ENCODE assay signal across 18 cellular contexts in the genomic region with DNA sequence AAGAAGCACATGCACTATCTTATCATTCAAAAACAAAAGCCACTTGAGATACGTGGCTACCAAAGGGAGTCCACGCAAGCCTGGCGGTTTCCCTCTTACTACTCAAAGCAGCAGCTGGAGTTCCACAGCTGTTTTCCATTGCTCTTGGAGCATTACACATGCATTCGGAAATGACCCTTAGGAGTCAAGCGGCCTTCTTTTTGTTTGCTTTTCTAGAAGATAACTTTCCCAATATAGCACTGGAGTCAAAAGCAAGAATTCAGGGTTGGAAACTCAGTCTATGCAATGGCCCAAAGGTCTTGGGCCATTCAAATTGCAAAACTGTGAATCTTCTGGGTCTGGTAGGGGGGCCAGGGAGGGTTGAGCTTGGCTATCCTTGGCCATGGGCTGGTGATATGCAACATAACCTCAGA.
A peak's percentile ranks its signal among the peaks of the same experiment; 100 is the strongest.
DNase-seq lines count a peak whose midpoint lies in the region; TF ChIP-seq lines count a peak whose summit lies in the region.
"Had no signal": no experiment of that assay in that cellular context is flagged by ENCODE, and none has a peak within 500 bp of the region (broad histone marks: within the 10 kb centered on the region; RNA-seq: fewer than 3 reads in every experiment).

No MANE protein-coding gene starts in this region.

- no peak overlapping the region for H2BK5ac ChIP-seq in trophoblast cell (ENCODE audit: low read depth, low read length, poor library complexity)

- no TSS peak for BruUV-seq in A673 (replicated peaks; lab: Mats Ljungman, UMichigan)

- intact Hi-C loops in A673 (cut with micrococcal nuclease; ENCODE audit: unreplicated experiment), result no loop called here

- WGBS in trophoblast cell (ENCODE audit: extremely low coverage, insufficient coverage, insufficient read length), result no CpG with 5 or more reads among the region's 5 CpGs

- no peak overlapping the region for H3K23ac ChIP-seq in trophoblast cell (ENCODE audit: low read length)

- no peaks in the 10 kb centered on the region for H3K27me3 ChIP-seq in BJ (ENCODE audit: control insufficient read depth, insufficient read depth, low read length)
- H3K27me3 ChIP-seq in right atrium auricular region, result no peaks in the 10 kb centered on the region
- H3K27me3 ChIP-seq in trophoblast cell (ENCODE audit: insufficient read depth, low read length), result no peaks in the 10 kb centered on the region
- H3K27me3 ChIP-seq in A673 (replicated peaks; ENCODE audit: insufficient read depth, low read depth, low read length, poor library complexity), result no peaks in the 10 kb centered on the region

- no peak for TF ChIP-seq CTCF in BJ (IDR thresholded peaks at IDR 0.05; ENCODE audit: insufficient read depth, low read depth, low read length)
- no peak for TF ChIP-seq CTCF in choroid plexus epithelial cell (conservative IDR thresholded peaks at IDR 0.05; ENCODE audit: low read depth, low read length)
- no peak for TF ChIP-seq CTCF in right atrium auricular region (IDR thresholded peaks at IDR 0.05)
- TF ChIP-seq CTCF in A673 (conservative IDR thresholded peaks at IDR 0.05; ENCODE audit: low read depth, low read length), result no peak

- no peak overlapping the region for H3K4me2 ChIP-seq in trophoblast cell (ENCODE audit: low read length)

- no peak overlapping the region for H4K8ac ChIP-seq in trophoblast cell (ENCODE audit: low read depth, low read length)

- H3K4me3 ChIP-seq in BJ (ENCODE audit: low read depth, low read length) (no peak overlapping the region), choroid plexus epithelial cell (ENCODE audit: low read depth, low read length) (no peak overlapping the region), right atrium auricular region (no peak overlapping the region), trophoblast cell (ENCODE audit: low read depth, low read length) (no peak overlapping the region), A673 (ENCODE audit: low read depth, low read length, poor library complexity, severe bottlenecking) (no peak overlapping the region)

- H3K14ac ChIP-seq in trophoblast cell (ENCODE audit: low read length), result no peak overlapping the region

- no peak overlapping the region for H2BK120ac ChIP-seq in trophoblast cell (ENCODE audit: insufficient read depth, low read length, poor library complexity)

- DNase-seq in BJ (ENCODE audit: low read depth) (peak; percentile 59), choroid plexus epithelial cell (ENCODE audit: low read depth) (peak; percentile 88), right atrium auricular region (ENCODE audit: low spot score) (peak; percentile 67), trophoblast cell (peak; percentile 51 to 69), NCI-H1092 treated with DMSO at 0.1 percent for 48 hours (lab: John Stamatoyannopoulos, UW) (no peak), A673 (ENCODE audit: low spot score) (no peak), NCI-H2196 treated with DMSO at 0.1 percent for 48 hours (lab: John Stamatoyannopoulos, UW; ENCODE audit: unreplicated experiment) (no peak)
- no peak for DNase-seq in activated naive CD4-positive, alpha-beta T cell treated with anti-CD3 and anti-CD28 coated beads, Interleukin-2, amount 10 ng/mL, durations not matched to agents 7 days and 5 days
- DNase-seq: anterior cingulate cortex; erythroblast; H7; mammary epithelial cell; NCI-H187 treated with DMSO at 0.1 percent for 48 hours; NCI-H510A; SHP77 treated with DMSO at 0.1 percent for 48 hours; stimulated activated CD4-positive, alpha-beta T cell treated with anti-CD3 and anti-CD28 coated beads, Interleukin-1b, Interleukin-23, amount 100 ng/mL, for 48 hours; T-helper 17 cell had no signal

- POLR2A ChIA-PET in BJ (lab: Charles Lee) (no interaction called here), A673 (lab: Charles Lee; ENCODE audit: low non-redundant PET) (no interaction called here)

- H3K79me2 ChIP-seq in trophoblast cell (ENCODE audit: control insufficient read depth, insufficient read depth, low read length, poor library complexity), result no peaks in the 10 kb centered on the region

- no peaks in the 10 kb centered on the region for H3K36me3 Mint-ChIP-seq in activated naive CD4-positive, alpha-beta T cell treated with anti-CD3 and anti-CD28 coated beads, Interleukin-2, amount 10 ng/mL, durations not matched to agents 7 days and 5 days

- H4K12ac ChIP-seq in trophoblast cell (ENCODE audit: low read depth, low read length), result no peak overlapping the region

- no peak overlapping the region for H3K4me3 Mint-ChIP-seq in activated naive CD4-positive, alpha-beta T cell treated with anti-CD3 and anti-CD28 coated beads, Interleukin-2, amount 10 ng/mL, durations not matched to agents 7 days and 5 days
- H3K4me3 Mint-ChIP-seq: natural killer cell treated with Interleukin-12 subunit alpha and Interleukin-12 subunit beta and Interleukin-15 and Interleukin-18, amount 100 ng/mL, for 72 hours; T-helper 17 cell had no signal

- no peak overlapping the region for H3K27ac Mint-ChIP-seq in activated naive CD4-positive, alpha-beta T cell treated with anti-CD3 and anti-CD28 coated beads, Interleukin-2, amount 10 ng/mL, durations not matched to agents 7 days and 5 days
- H3K27ac Mint-ChIP-seq: natural killer cell treated with Interleukin-12 subunit alpha and Interleukin-12 subunit beta and Interleukin-15 and Interleukin-18, amount 100 ng/mL, for 72 hours; T-helper 17 cell had no signal

- H3K9me3 ChIP-seq in right atrium auricular region (peaks cover 0 to 7% of the 10 kb centered on the region in 2 donors), trophoblast cell (ENCODE audit: insufficient read depth, low read depth, low read length) (no peaks in the 10 kb centered on the region), A673 (ENCODE audit: low read depth, low read length, poor library complexity, severe bottlenecking) (peaks cover 3% of the 10 kb centered on the region)

- H3K27ac ChIP-seq in right atrium auricular region (no peak overlapping the region), trophoblast cell (ENCODE audit: low read depth, low read length) (no peak overlapping the region), A673 (ENCODE audit: low read depth, low read length, poor library complexity, severe bottlenecking) (no peak overlapping the region)

- H3K18ac ChIP-seq in trophoblast cell (ENCODE audit: low read length), result no peak overlapping the region

- H3K9me3 Mint-ChIP-seq in activated naive CD4-positive, alpha-beta T cell treated with anti-CD3 and anti-CD28 coated beads, Interleukin-2, amount 10 ng/mL, durations not matched to agents 7 days and 5 days, result peaks cover 4% of the 10 kb centered on the region
- H3K9me3 Mint-ChIP-seq: natural killer cell treated with Interleukin-12 subunit alpha and Interleukin-12 subunit beta and Interleukin-15 and Interleukin-18, amount 100 ng/mL, for 72 hours had no signal

- no peaks in the 10 kb centered on the region for H3K79me1 ChIP-seq in trophoblast cell (ENCODE audit: low read length)

- H3K4me1 Mint-ChIP-seq in activated naive CD4-positive, alpha-beta T cell treated with anti-CD3 and anti-CD28 coated beads, Interleukin-2, amount 10 ng/mL, durations not matched to agents 7 days and 5 days, result peaks cover 5% of the 10 kb centered on the region

- no peak overlapping the region for H2AFZ ChIP-seq in trophoblast cell (ENCODE audit: insufficient read depth, low read length, poor library complexity)

- H2AK5ac ChIP-seq in trophoblast cell (ENCODE audit: low read length), result no peak overlapping the region

- H3K4ac ChIP-seq in trophoblast cell (ENCODE audit: low read depth, low read length), result no peak overlapping the region

- H3K4me1 ChIP-seq in right atrium auricular region, result no peaks in the 10 kb centered on the region
- H3K4me1 ChIP-seq in trophoblast cell (ENCODE audit: control insufficient read depth in 1 of 2, insufficient read depth in 2 of 2, low read length in 2 of 2), result no peaks in the 10 kb centered on the region
- no peaks in the 10 kb centered on the region for H3K4me1 ChIP-seq in A673 (ENCODE audit: insufficient read depth, low read length, poor library complexity, severe bottlenecking)

- H3K36me3 ChIP-seq in BJ (ENCODE audit: control insufficient read depth, insufficient read depth, low read length) (no peaks in the 10 kb centered on the region), right atrium auricular region (no peaks in the 10 kb centered on the region), trophoblast cell (ENCODE audit: control insufficient read depth in 1 of 2, insufficient read depth in 2 of 2, low read length in 2 of 2) (no peaks in the 10 kb centered on the region), A673 (ENCODE audit: insufficient read depth, low read length, poor library complexity, severe bottlenecking) (no peaks in the 10 kb centered on the region)

- H3K27me3 Mint-ChIP-seq in activated naive CD4-positive, alpha-beta T cell treated with anti-CD3 and anti-CD28 coated beads, Interleukin-2, amount 10 ng/mL, durations not matched to agents 7 days and 5 days, result peaks cover 11% of the 10 kb centered on the region
- H3K27me3 Mint-ChIP-seq: T-helper 17 cell had no signal

- H3K9ac ChIP-seq in trophoblast cell (ENCODE audit: low read length), result no peak overlapping the region

- H4K91ac ChIP-seq in trophoblast cell (ENCODE audit: low read depth, low read length), result no peak overlapping the region

- no peak overlapping the region for H2BK12ac ChIP-seq in trophoblast cell (ENCODE audit: low read length)

- CTCF ChIA-PET in BJ (lab: Yijun Ruan, JAX), result interaction anchor here (1.2 kb wide), 1 partner anchor 69 kb away, joined by 4 read pairs; no protein-coding TSS in a partner anchor
- CTCF ChIA-PET in A673 (lab: Charles Lee), result no interaction called here
- CTCF ChIA-PET in activated naive CD4-positive, alpha-beta T cell treated with anti-CD3 and anti-CD28 coated beads, Interleukin-2, amount 10 ng/mL, durations not matched to agents 7 days and 5 days (lab: Charles Lee), result no interaction called here

Comparison
In these comparisons a context has a peak if more than half of its experiments do, and no peak if none do; other contexts are left out.
1. DNase-seq: peak in BJ (single experiment), choroid plexus epithelial cell (single experiment), right atrium auricular region (single experiment) and trophoblast cell (2 of 2); none in NCI-H1092 treated with DMSO at 0.1 percent for 48 hours (single experiment), A673 (single experiment), NCI-H2196 treated with DMSO at 0.1 percent for 48 hours (single experiment) and activated naive CD4-positive, alpha-beta T cell treated with anti-CD3 and anti-CD28 coated beads, Interleukin-2, amount 10 ng/mL, durations not matched to agents 7 days and 5 days (single experiment).